ENCODE assay signal across 19 cellular contexts in the genomic region with DNA sequence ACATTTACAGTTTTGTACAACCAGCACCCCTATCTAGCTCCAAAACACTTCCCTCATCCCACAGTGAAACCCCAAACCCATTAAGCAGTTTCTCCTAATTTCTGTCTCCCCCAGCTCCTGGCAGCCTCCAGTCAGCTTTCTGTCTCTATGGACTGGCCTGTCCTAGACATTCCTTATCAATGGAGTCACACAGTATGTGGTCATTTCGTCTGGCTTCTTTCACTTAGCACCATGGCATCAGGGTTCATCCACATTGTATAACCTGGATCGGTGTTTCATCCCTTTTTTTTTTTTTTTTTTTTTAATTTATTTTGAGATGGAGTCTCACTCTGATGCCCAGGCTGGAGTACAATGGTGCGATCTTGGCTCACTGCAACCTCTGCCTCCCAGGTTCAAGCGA.
"Had no signal": no experiment of that assay in that cellular context is flagged by ENCODE, and none has a peak within 500 bp of the region (broad histone marks: within the 10 kb centered on the region; RNA-seq: fewer than 3 reads in every experiment).

No MANE protein-coding gene starts in this region.

- H3K9me3 ChIP-seq: gastroesophageal sphincter, heart right ventricle, sigmoid colon had no signal

- H3K4me1 ChIP-seq: parathyroid adenoma had no signal

- H3K36me3 Mint-ChIP-seq: activated naive CD4-positive, alpha-beta T cell treated with anti-CD3 and anti-CD28 coated beads, Interleukin-2, amount 50 U/mL, for 72 hours; memory B cell; naive thymus-derived CD4-positive, alpha-beta T cell had no signal

- H3K9me3 Mint-ChIP-seq: activated naive CD4-positive, alpha-beta T cell treated with anti-CD3 and anti-CD28 coated beads, Interleukin-2, amount 50 U/mL, for 72 hours; memory B cell; naive thymus-derived CD4-positive, alpha-beta T cell had no signal

- H3K4me1 Mint-ChIP-seq: memory B cell, T-helper 17 cell had no signal

- H3K4me3 Mint-ChIP-seq: memory B cell; naive thymus-derived CD4-positive, alpha-beta T cell; T-helper 17 cell had no signal

- H3K9ac ChIP-seq: parathyroid adenoma had no signal

- H3K36me3 ChIP-seq: gastroesophageal sphincter, heart right ventricle, sigmoid colon had no signal

- H3K27ac ChIP-seq: dorsolateral prefrontal cortex, gastroesophageal sphincter, heart right ventricle, parathyroid adenoma, sigmoid colon, VCaP had no signal

- H3K4me3 ChIP-seq: dorsolateral prefrontal cortex, gastroesophageal sphincter, heart right ventricle, sigmoid colon had no signal

- H3K79me2 ChIP-seq: parathyroid adenoma had no signal

- ATAC-seq: activated naive CD4-positive, alpha-beta T cell treated with anti-CD3 and anti-CD28 coated beads, Interleukin-2, amount 50 U/mL, for 72 hours; gastroesophageal sphincter; heart right ventricle; left ventricle myocardium superior; naive thymus-derived CD4-positive, alpha-beta T cell; T-helper 17 cell had no signal

- H3K27ac Mint-ChIP-seq: activated naive CD4-positive, alpha-beta T cell treated with anti-CD3 and anti-CD28 coated beads, Interleukin-2, amount 50 U/mL, for 72 hours; memory B cell; T-helper 17 cell had no signal

- DNase-seq: activated CD4-positive, CD25-positive, alpha-beta regulatory T cell treated with anti-CD3 and anti-CD28 coated beads, Interleukin-2, amount 50 U/mL, for 72 hours; activated gamma-delta T cell treated with Interleukin-2 at 50 U/mL for 16 hours; amniotic stem cell; dorsolateral prefrontal cortex; erythroblast; heart right ventricle; left ventricle myocardium superior; naive thymus-derived CD4-positive, alpha-beta T cell; sigmoid colon; stimulated activated CD4-positive, alpha-beta T cell treated with anti-CD3 and anti-CD28 coated beads, Interleukin-1b, Interleukin-23, amount 100 ng/mL, for 48 hours; stimulated activated CD8-positive, alpha-beta memory T cell treated with anti-CD3 and anti-CD28 coated beads, Interleukin-4, amount 100 ng/mL, for 48 hours; stimulated activated naive CD4-positive, alpha-beta T cell; T-helper 17 cell had no signal

- H3K27me3 ChIP-seq: dorsolateral prefrontal cortex, gastroesophageal sphincter, sigmoid colon had no signal

- H2AFZ ChIP-seq: parathyroid adenoma had no signal

- FAIRE-seq: colon had no signal
